Comparison of ENCODE assay signal across 16 cellular contexts in the genomic region with DNA sequence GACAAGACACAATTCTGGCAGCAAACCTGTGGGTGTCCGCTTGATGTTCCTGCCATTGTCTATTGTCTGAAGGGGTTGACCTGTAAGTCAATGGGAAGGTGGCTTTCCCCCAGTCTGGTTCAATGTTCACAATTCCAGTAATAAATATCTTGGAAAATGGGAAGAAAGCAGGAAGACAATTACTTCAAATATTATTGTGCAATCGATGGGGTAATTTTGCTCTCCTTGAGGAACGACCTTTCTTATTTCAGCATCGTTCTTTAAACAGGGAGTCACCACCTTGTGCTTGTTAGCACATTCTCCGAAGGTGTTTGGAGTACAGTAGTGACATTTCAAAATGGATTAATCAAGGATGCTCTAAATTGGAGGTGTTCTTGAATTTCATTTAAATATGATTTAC.
A peak's percentile ranks its signal among the peaks of the same experiment; 100 is the strongest.
DNase-seq lines count a peak whose midpoint lies in the region; ATAC-seq, FAIRE-seq and TF ChIP-seq lines count a peak whose summit lies in the region.
"Had no signal": no experiment of that assay in that cellular context is flagged by ENCODE, and none has a peak within 500 bp of the region (broad histone marks: within the 10 kb centered on the region; RNA-seq: fewer than 3 reads in every experiment).

No MANE protein-coding gene starts in this region.

- POLR2A ChIA-PET in A549 (lab: Yijun Ruan, JAX) (no interaction called here), endothelial cell of umbilical vein (lab: Charles Lee) (no interaction called here)

- intact Hi-C loops in endothelial cell of umbilical vein (cut with micrococcal nuclease) = loop anchor here (5.0 to 10.0 kb wide), 3 partner anchors 600 to 1977 kb away; a partner anchor contains a TSS

- WGBS in A549 (ENCODE audit: missing lambda C conversion rate) = 22% methylated on average over 5 of the region's 5 CpGs

- TF ChIP-seq CTCF in A549 (IDR thresholded peaks at IDR 0.05) (no peak), RWPE2 (IDR thresholded peaks at IDR 0.05; ENCODE audit: poor library complexity, severe bottlenecking) (no peak), endothelial cell of umbilical vein (IDR thresholded peaks at IDR 0.05; ENCODE audit: extremely low read depth in 1 of 2, insufficient read depth in 1 of 2, low read depth in 1 of 2, low read length in 2 of 2) (no peak)

- no peaks in the 10 kb centered on the region for H3K9me1 ChIP-seq in endothelial cell of umbilical vein (replicated peaks; ENCODE audit: control insufficient read depth, extremely low read depth, insufficient read depth, low read length)

- CTCF ChIA-PET in A549 (lab: Yijun Ruan, JAX) = no interaction called here
- CTCF ChIA-PET in endothelial cell of umbilical vein (lab: Charles Lee) = interaction anchor here (1.5 kb wide), 1 partner anchor 42 kb away, joined by 4 read pairs; no protein-coding TSS in a partner anchor

- no peak overlapping the region for H3K27ac ChIP-seq in A549
- H3K27ac ChIP-seq in BLaER1 treated with 17β-estradiol and CSF1 and Interleukin-3, amounts not matched to agents 10 nM and 100 nM = peak overlapping the region; percentile 68 to 97 (median 94); a peak in 21 of 22 replicates
- H3K27ac ChIP-seq in RWPE2 (ENCODE audit: poor library complexity, severe bottlenecking) = peak overlapping the region; percentile 55
- H3K27ac ChIP-seq in endothelial cell of umbilical vein (ENCODE audit: insufficient read depth, low read depth, low read length) = peak overlapping the region; percentile 90

- TF ChIP-seq EP300 in A549 (IDR thresholded peaks at IDR 0.05) = no peak

- no peak overlapping the region for H2AFZ ChIP-seq in endothelial cell of umbilical vein (ENCODE audit: low read depth, low read length)
- H2AFZ ChIP-seq: GM23338 had no signal

- DNase-seq in A549 (ENCODE audit: low read depth in 1 of 2, low spot score in 1 of 2) = no peak
- DNase-seq in RWPE2 (ENCODE audit: low spot score) = no peak
- peak; percentile 8 for DNase-seq in endothelial cell of umbilical vein (ENCODE audit: low read depth, low spot score)
- DNase-seq in LoVo (ENCODE audit: low spot score) = no peak
- DNase-seq in NCI-H2029 treated with DMSO at 0.1 percent for 48 hours (lab: John Stamatoyannopoulos, UW) = no peak
- DNase-seq in NCI-H774 (lab: John Stamatoyannopoulos, UW) = no peak
- DNase-seq: BE2C; Caco-2; CD8-positive, alpha-beta memory T cell; DND-41; GDM1; H9 had no signal

- peak overlapping the region in 8 of 11 experiments; percentile 62 to 81 (median 76); a peak in 13 of 22 replicates for H3K9ac ChIP-seq in BLaER1 treated with 17β-estradiol and CSF1 and Interleukin-3, amounts not matched to agents 10 nM and 100 nM
- no peak overlapping the region for H3K9ac ChIP-seq in endothelial cell of umbilical vein (replicated peaks; ENCODE audit: extremely low read depth, insufficient read depth, low read length)

- H3K36me3 ChIP-seq in BLaER1 treated with 17β-estradiol and CSF1 and Interleukin-3, amounts not matched to agents 10 nM and 100 nM = 0 out of 22 replicates have a peak, but pooled peaks cover 0 to 2% (median 0%) of the 10 kb centered on the region in 11 experiments
- H3K36me3 ChIP-seq in RWPE2 (ENCODE audit: low read depth) = no peaks in the 10 kb centered on the region
- H3K36me3 ChIP-seq in endothelial cell of umbilical vein (ENCODE audit: control insufficient read depth in 2 of 2, extremely low read depth in 1 of 2, insufficient read depth in 2 of 2, low read length in 2 of 2) = no peaks in the 10 kb centered on the region
- H3K36me3 ChIP-seq: BE2C had no signal

- H3K4me2 ChIP-seq in A549 (no peak overlapping the region), endothelial cell of umbilical vein (ENCODE audit: insufficient read depth, low read length) (no peak overlapping the region)
- H3K4me2 ChIP-seq in BLaER1 treated with 17β-estradiol and CSF1 and Interleukin-3, amounts not matched to agents 10 nM and 100 nM = peak overlapping the region; percentile 69 to 89 (median 76)
- H3K4me2 ChIP-seq: GM23338 had no signal

- no peak for TF ChIP-seq RAD21 in A549 (conservative IDR thresholded peaks at IDR 0.05 in 1 of 2, IDR thresholded peaks at IDR 0.05 in 1 of 2)

- no peaks in the 10 kb centered on the region for H3K79me2 ChIP-seq in endothelial cell of umbilical vein (ENCODE audit: control insufficient read depth, insufficient read depth, low read length)

- ATAC-seq in A549 (no peak), RWPE2 (ENCODE audit: low read depth) (no peak)
- no peak for ATAC-seq in activated CD4-positive, CD25-positive, alpha-beta regulatory T cell treated with anti-CD3 and anti-CD28 coated beads, Interleukin-2, amount 50 U/mL, for 24 hours
- ATAC-seq: GM23338 had no signal

- H3K9me3 ChIP-seq in A549 (0 out of 3 replicates have a peak, but pooled peaks cover 2% of the 10 kb centered on the region), RWPE2 (ENCODE audit: severe bottlenecking) (no peaks in the 10 kb centered on the region), endothelial cell of umbilical vein (replicated peaks; ENCODE audit: control insufficient read depth, insufficient read depth, low read length) (no peaks in the 10 kb centered on the region)
- H3K9me3 ChIP-seq in BLaER1 treated with 17β-estradiol and CSF1 and Interleukin-3, amounts not matched to agents 10 nM and 100 nM (replicated peaks in 1 of 11) = peaks cover 0 to 36% (median 16%) of the 10 kb centered on the region in 11 experiments; a peak in 17 of 22 replicates
- H3K9me3 ChIP-seq: BE2C, Caco-2 had no signal

- dilution Hi-C loops in endothelial cell of umbilical vein (cut with MboI; ENCODE audit: extremely low pct_ligation_motif_present, low sequenced_read_pairs) = no loop called here

- no peaks in the 10 kb centered on the region for H3K27me3 ChIP-seq in BLaER1 treated with 17β-estradiol and CSF1 and Interleukin-3, amounts not matched to agents 10 nM and 100 nM
- no peaks in the 10 kb centered on the region for H3K27me3 ChIP-seq in RWPE2 (ENCODE audit: insufficient read depth, poor library complexity, severe bottlenecking)
- H3K27me3 ChIP-seq in endothelial cell of umbilical vein (ENCODE audit: control insufficient read depth in 2 of 2, insufficient read depth in 2 of 2, low read length in 2 of 2) = no peaks in the 10 kb centered on the region
- H3K27me3 ChIP-seq: BE2C had no signal

- no peaks in the 10 kb centered on the region for H3K4me1 ChIP-seq in A549
- peaks cover 58 to 69% (median 63%) of the 10 kb centered on the region in 10 experiments for H3K4me1 ChIP-seq in BLaER1 treated with 17β-estradiol and CSF1 and Interleukin-3, amounts not matched to agents 10 nM and 100 nM
- peaks cover 16% of the 10 kb centered on the region for H3K4me1 ChIP-seq in RWPE2 (ENCODE audit: insufficient read depth, poor library complexity, severe bottlenecking)
- H3K4me1 ChIP-seq in endothelial cell of umbilical vein (ENCODE audit: control insufficient read depth, extremely low read depth, insufficient read depth, low read length) = peaks cover 34% of the 10 kb centered on the region
- H3K4me1 ChIP-seq: BE2C, Caco-2 had no signal

- no peak for TF ChIP-seq POLR2A in A549 (IDR thresholded peaks at IDR 0.05; ENCODE audit: low read length)
- no peak for TF ChIP-seq POLR2A in endothelial cell of umbilical vein (IDR thresholded peaks at IDR 0.05; ENCODE audit: low read depth, low read length)

- no TSS peak for BruUV-seq in endothelial cell of umbilical vein (replicated peaks; lab: Mats Ljungman, UMichigan)

- FAIRE-seq in A549 (lab: Jason Lieb, UNC) (peak; percentile 23), endothelial cell of umbilical vein (lab: Jason Lieb, UNC) (no peak)
- FAIRE-seq: GM12892 had no signal

- H4K20me1 ChIP-seq in BLaER1 treated with 17β-estradiol and CSF1 and Interleukin-3, amounts not matched to agents 10 nM and 100 nM = no peaks in the 10 kb centered on the region
- H4K20me1 ChIP-seq in endothelial cell of umbilical vein (replicated peaks; ENCODE audit: control insufficient read depth, extremely low read depth, insufficient read depth, low read length) = no peaks in the 10 kb centered on the region

- no peak overlapping the region for H3K4me3 ChIP-seq in A549
- H3K4me3 ChIP-seq in BLaER1 treated with 17β-estradiol and CSF1 and Interleukin-3, amounts not matched to agents 10 nM and 100 nM = no peak overlapping the region
- no peak overlapping the region for H3K4me3 ChIP-seq in RWPE2 (ENCODE audit: severe bottlenecking)
- H3K4me3 ChIP-seq in endothelial cell of umbilical vein (replicated peaks in 1 of 3; ENCODE audit: insufficient read depth in 1 of 3, low read depth in 1 of 3, low read length in 3 of 3) = no peak overlapping the region
- H3K4me3 ChIP-seq: GM23338 had no signal

TF ChIP-seq in A549, 52 proteins besides CTCF, POLR2A, EP300 and RAD21:
- peak; percentile 15 to 35; a peak in 2 of 4 replicates for TF ChIP-seq CEBPB (IDR thresholded peaks at IDR 0.05)
- no peak for TF ChIP-seq SREBF2 (IDR thresholded peaks at IDR 0.05)
TF ChIP-seq in A549: peak in this region for 1.

TF ChIP-seq in endothelial cell of umbilical vein, 7 proteins besides CTCF, POLR2A, EP300 and RAD21:
- TF ChIP-seq FOS (IDR thresholded peaks at IDR 0.05; ENCODE audit: borderline replicate concordance, insufficient read depth, low read length) (no peak), JUN (IDR thresholded peaks at IDR 0.05; ENCODE audit: borderline replicate concordance, insufficient read depth, insufficient read length, low read depth) (no peak)

Comparison
In these comparisons a context has a peak if more than half of its experiments do, and no peak if none do; other contexts are left out.
1. H3K27ac ChIP-seq: peak in BLaER1 treated with 17β-estradiol and CSF1 and Interleukin-3, amounts not matched to agents 10 nM and 100 nM (11 of 11), RWPE2 (single experiment) and endothelial cell of umbilical vein (single experiment); none in A549 (0 of 2).
2. H3K4me2 ChIP-seq: peak in BLaER1 treated with 17β-estradiol and CSF1 and Interleukin-3, amounts not matched to agents 10 nM and 100 nM (11 of 11); none in A549 (single experiment) and endothelial cell of umbilical vein (single experiment).